ENCODE assay signal across 8 cellular contexts in genomic region chr16:8962393-8963009, GRCh38. TPM values are rescaled to one million over a fixed set of nuclear protein-coding genes. Genes with fewer than 3 reads are reported as not detected.
DNase-seq lines count a peak whose midpoint lies in the region; ATAC-seq and TF ChIP-seq lines count a peak whose summit lies in the region.

No MANE protein-coding gene starts in this region.

- H3K27ac ChIP-seq in brain microvascular endothelial cell: peak overlapping the region; percentile 56
- H3K27ac ChIP-seq in lower lobe of right lung: peak overlapping the region; percentile 71

- no peaks in the 10 kb centered on the region for H3K36me3 ChIP-seq in brain microvascular endothelial cell (replicated peaks)
- H3K36me3 ChIP-seq in lower lobe of right lung: no peaks in the 10 kb centered on the region

- ATAC-seq in HG02981 (IDR thresholded peaks at IDR 0.05; ENCODE audit: unreplicated experiment): peak; percentile 37
- peak; percentile 6 to 20 for ATAC-seq in lower lobe of right lung

- H3K27me3 Mint-ChIP-seq in stimulated activated naive CD8-positive, alpha-beta T cell treated with anti-CD3 and anti-CD28 coated beads, Interleukin-15, Interleukin-2, amounts not matched to agents 100 ng/mL and 50 ng/mL, for 24 hours: peaks cover 5% of the 10 kb centered on the region

- no peaks in the 10 kb centered on the region for H3K27me3 ChIP-seq in brain microvascular endothelial cell (replicated peaks)
- no peaks in the 10 kb centered on the region for H3K27me3 ChIP-seq in lower lobe of right lung (ENCODE audit: low read depth)

- peak overlapping the region; percentile 96 for H3K27ac Mint-ChIP-seq in stimulated activated naive CD8-positive, alpha-beta T cell treated with anti-CD3 and anti-CD28 coated beads, Interleukin-15, Interleukin-2, amounts not matched to agents 100 ng/mL and 50 ng/mL, for 24 hours

- in situ Hi-C loops in brain microvascular endothelial cell (cut with HindIII; ENCODE audit: low pct_ligation_motif_present, low sequenced_read_pairs): no loop called here

- peaks cover 55% of the 10 kb centered on the region for H3K4me1 ChIP-seq in lower lobe of right lung

- intact Hi-C loops in lower lobe of right lung (cut with DNase I): no loop called here

- H3K4me1 Mint-ChIP-seq in stimulated activated naive CD8-positive, alpha-beta T cell treated with anti-CD3 and anti-CD28 coated beads, Interleukin-15, Interleukin-2, amounts not matched to agents 100 ng/mL and 50 ng/mL, for 24 hours (ENCODE audit: low read depth): peaks cover 55% of the 10 kb centered on the region

- H3K4me3 Mint-ChIP-seq in stimulated activated naive CD8-positive, alpha-beta T cell treated with anti-CD3 and anti-CD28 coated beads, Interleukin-15, Interleukin-2, amounts not matched to agents 100 ng/mL and 50 ng/mL, for 24 hours: peak overlapping the region; percentile 92

- H3K9me3 ChIP-seq in lower lobe of right lung: no peaks in the 10 kb centered on the region

- H3K9me3 Mint-ChIP-seq in stimulated activated naive CD8-positive, alpha-beta T cell treated with anti-CD3 and anti-CD28 coated beads, Interleukin-15, Interleukin-2, amounts not matched to agents 100 ng/mL and 50 ng/mL, for 24 hours: no peaks in the 10 kb centered on the region

- TF ChIP-seq CTCF in GM12875 (IDR thresholded peaks at IDR 0.05; ENCODE audit: borderline replicate concordance, insufficient read depth, low read depth, low read length) (no peak), brain microvascular endothelial cell (IDR thresholded peaks at IDR 0.05; ENCODE audit: low read depth, low read length, missing control alignments) (no peak), lower lobe of right lung (IDR thresholded peaks at IDR 0.05) (no peak)

- peak overlapping the region; percentile 67 for H3K4me3 ChIP-seq in GM12875 (ENCODE audit: low read depth, low read length)
- H3K4me3 ChIP-seq in brain microvascular endothelial cell (ENCODE audit: low read depth, low read length): peak overlapping the region; percentile 76
- H3K4me3 ChIP-seq in lower lobe of right lung: peak overlapping the region; percentile 88

- H3K36me3 Mint-ChIP-seq in stimulated activated naive CD8-positive, alpha-beta T cell treated with anti-CD3 and anti-CD28 coated beads, Interleukin-15, Interleukin-2, amounts not matched to agents 100 ng/mL and 50 ng/mL, for 24 hours (ENCODE audit: low read depth): peaks cover 11% of the 10 kb centered on the region

- DNase-seq in T-helper 22 cell (ENCODE audit: low read depth) (peak; percentile 48), brain microvascular endothelial cell (no peak), lower lobe of right lung (no peak), SIG-M5 (lab: John Stamatoyannopoulos, UW) (no peak), T1000 (lab: John Stamatoyannopoulos, UW) (no peak)

RNA-seq across cellular contexts. Expression of gene USP7, which starts 1.2 kb away (rescaled TPM):
- total RNA-seq in lower lobe of right lung: 87.5 TPM
